ENCODE assay signal across 10 cellular contexts in the genomic region with DNA sequence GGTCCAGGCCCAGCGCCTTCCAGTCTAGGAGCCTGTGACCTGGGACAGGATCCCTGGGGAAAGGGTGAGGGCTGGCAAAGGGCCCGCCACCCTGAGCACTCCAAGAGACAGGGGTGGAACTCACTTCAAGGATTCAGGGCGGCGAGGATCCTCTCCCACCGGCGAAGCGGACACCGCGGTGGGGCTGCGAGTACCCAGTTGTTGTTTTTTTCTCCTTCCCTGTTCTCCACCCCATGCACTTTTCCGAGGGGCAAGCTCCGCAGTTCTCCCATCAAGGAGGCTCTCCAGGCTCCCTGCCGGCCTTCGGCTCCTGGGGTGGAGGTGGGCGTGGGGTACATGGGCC. TPM values are rescaled to one million over a fixed set of nuclear protein-coding genes. Genes with fewer than 3 reads are reported as not detected.
DNase-seq lines count a peak whose midpoint lies in the region; ATAC-seq, FAIRE-seq and TF ChIP-seq lines count a peak whose summit lies in the region.
"Had no signal": no experiment of that assay in that cellular context is flagged by ENCODE, and none has a peak within 500 bp of the region (broad histone marks: within the 10 kb centered on the region; RNA-seq: fewer than 3 reads in every experiment).

No MANE protein-coding gene starts in this region.

- TF ChIP-seq CTCF in HCT116 (IDR thresholded peaks at IDR 0.05 in 2 of 3, conservative IDR thresholded peaks at IDR 0.05 in 1 of 3; ENCODE audit: borderline replicate concordance in 1 of 3, insufficient read depth in 1 of 3, low read depth in 2 of 3, low read length in 2 of 3): no peak
- TF ChIP-seq CTCF in ascending aorta (IDR thresholded peaks at IDR 0.05): no peak

- DNase-seq in HCT116 (ENCODE audit: low read depth, low spot score) (no peak), ascending aorta (ENCODE audit: low spot score in 2 of 2) (no peak), sciatic nerve (ENCODE audit: low spot score) (no peak), NCI-H2029 treated with DMSO at 0.1 percent for 48 hours (lab: John Stamatoyannopoulos, UW) (no peak), H54 (ENCODE audit: insufficient read length, low spot score) (no peak), epidermal melanocyte (ENCODE audit: insufficient read length, low spot score) (no peak)
- DNase-seq: T1000 had no signal

- 0 out of 2 replicates have a peak, but pooled peaks cover 5% of the 10 kb centered on the region for H3K79me2 ChIP-seq in HCT116 (ENCODE audit: insufficient read depth, low read length)

- H3K4me1 ChIP-seq in HCT116 (ENCODE audit: control insufficient read depth in 1 of 2, insufficient read depth in 2 of 2, low read length in 2 of 2) (peaks cover 17 to 35% of the 10 kb centered on the region in 2 experiments; a peak in 3 of 4 replicates), ascending aorta (peaks cover 0 to 10% of the 10 kb centered on the region in 2 donors), iPS-18a (ENCODE audit: control insufficient read depth, low read depth, low read length) (peaks cover 9% of the 10 kb centered on the region)

- FAIRE-seq in H54 (lab: Jason Lieb, UNC): no peak
- FAIRE-seq: keratinocyte had no signal

- no peaks in the 10 kb centered on the region for H3K9me2 ChIP-seq in HCT116 (ENCODE audit: insufficient read depth)

- POLR2A ChIA-PET in HCT116 (lab: Charles Lee): no interaction called here

- no TSS peak for BruUV-seq in HCT116 (replicated peaks; lab: Mats Ljungman, UMichigan)

- no peaks in the 10 kb centered on the region for H3K36me3 ChIP-seq in HCT116 (ENCODE audit: control insufficient read depth in 1 of 2, insufficient read depth in 2 of 2, low read length in 2 of 2)
- no peaks in the 10 kb centered on the region for H3K36me3 ChIP-seq in ascending aorta
- H3K36me3 ChIP-seq in iPS-18a (ENCODE audit: control insufficient read depth, low read depth, low read length): no peaks in the 10 kb centered on the region

- H3K27ac ChIP-seq in HCT116 (ENCODE audit: low read depth, low read length) (no peak overlapping the region; the same call in 1 of the 2 replicates), ascending aorta (no peak overlapping the region), iPS-18a (ENCODE audit: low read length) (no peak overlapping the region)

- H3K4me2 ChIP-seq in HCT116 (ENCODE audit: low read length): peak overlapping the region; percentile 92

- ATAC-seq in HCT116 (no peak), sciatic nerve (peak; percentile 9), HG03039 (IDR thresholded peaks at IDR 0.05; ENCODE audit: unreplicated experiment) (no peak)

- peak overlapping the region; percentile 96 for H2AFZ ChIP-seq in HCT116 (ENCODE audit: low read depth, low read length, poor library complexity, severe bottlenecking)

- no peaks in the 10 kb centered on the region for H3K9me3 ChIP-seq in HCT116 (ENCODE audit: control insufficient read depth in 1 of 2, insufficient read depth in 1 of 2, low read depth in 1 of 2, low read length in 2 of 2)
- H3K9me3 ChIP-seq in ascending aorta: no peaks in the 10 kb centered on the region
- no peaks in the 10 kb centered on the region for H3K9me3 ChIP-seq in iPS-18a (ENCODE audit: control insufficient read depth, low read depth, low read length)

- intact Hi-C loops in HCT116 (cut with micrococcal nuclease): loop anchor here (5.0 kb wide), 1 partner anchor 94 kb away; no protein-coding TSS in a partner anchor
- intact Hi-C loops in ascending aorta (cut with DNase I): no loop called here
- intact Hi-C loops in sciatic nerve (cut with DNase I): no loop called here

- H3K4me3 ChIP-seq in HCT116 (replicated peaks in 1 of 2; ENCODE audit: low read depth in 1 of 2, low read length in 2 of 2): peak overlapping the region; percentile 20 to 72
- peak overlapping the region; percentile 51 to 62 for H3K4me3 ChIP-seq in ascending aorta
- H3K4me3 ChIP-seq in iPS-18a (ENCODE audit: low read length): peak overlapping the region; percentile 50

- TF ChIP-seq POLR2A in HCT116 (IDR thresholded peaks at IDR 0.05; ENCODE audit: borderline replicate concordance, extremely low read depth, insufficient read depth, insufficient read length) (no peak), H54 (IDR thresholded peaks at IDR 0.05; ENCODE audit: low read depth, low read length) (no peak)

- CTCF ChIA-PET in HCT116 (lab: Charles Lee): no interaction called here

- H3K27me3 ChIP-seq in HCT116 (ENCODE audit: insufficient read depth, low read length): no peaks in the 10 kb centered on the region
- H3K27me3 ChIP-seq in ascending aorta: peaks cover 17% of the 10 kb centered on the region
- H3K27me3 ChIP-seq in iPS-18a (ENCODE audit: control insufficient read depth, insufficient read depth, low read length): peaks cover 50% of the 10 kb centered on the region

- RAD21 ChIA-PET in HCT116 (lab: Charles Lee; ENCODE audit: low non-redundant PET in 1 of 2, low total read pairs in 2 of 2, uncharacterized antibody in 2 of 2, unreplicated experiment in 2 of 2): no interaction called here

- TF ChIP-seq RAD21 in HCT116 (IDR thresholded peaks at IDR 0.05; ENCODE audit: low read depth): no peak

- no peaks in the 10 kb centered on the region for H4K20me1 ChIP-seq in HCT116 (ENCODE audit: insufficient read depth)

- H3K9ac ChIP-seq in HCT116 (ENCODE audit: low read length): peak overlapping the region; percentile 70
- H3K9ac ChIP-seq in iPS-18a (ENCODE audit: low read length): peak overlapping the region; percentile 44

TF ChIP-seq in HCT116, 20 proteins besides CTCF, POLR2A, EP300 and RAD21:
- TF ChIP-seq SIN3A (IDR thresholded peaks at IDR 0.05; ENCODE audit: low read depth) (no peak), ZFX (IDR thresholded peaks at IDR 0.05) (no peak), POLR2AphosphoS5 (IDR thresholded peaks at IDR 0.05; ENCODE audit: low read depth, low read length) (no peak), SP1 (IDR thresholded peaks at IDR 0.05; ENCODE audit: low read depth) (no peak), CEBPB (IDR thresholded peaks at IDR 0.05; ENCODE audit: low read depth) (no peak), EZH2 (IDR thresholded peaks at IDR 0.05) (no peak), ZNF274 (IDR thresholded peaks at IDR 0.05; ENCODE audit: low read depth, low read length) (no peak), JUND (IDR thresholded peaks at IDR 0.05) (no peak)
TF ChIP-seq in HCT116: peak in this region for 0.

RNA-seq across cellular contexts. Expression of a gene that starts 0.4 kb away (rescaled TPM):
- total RNA-seq in HCT116 (2021; ENCODE audit: unreplicated experiment) (34.0 TPM), ascending aorta (1.1 TPM), sciatic nerve (6.5 TPM)
- 30.6 and 30.9 TPM in 2 replicates for polyA plus RNA-seq in HCT116 (2012)
